Comparison of ENCODE assay signal across 12 cellular contexts in the genomic region with DNA sequence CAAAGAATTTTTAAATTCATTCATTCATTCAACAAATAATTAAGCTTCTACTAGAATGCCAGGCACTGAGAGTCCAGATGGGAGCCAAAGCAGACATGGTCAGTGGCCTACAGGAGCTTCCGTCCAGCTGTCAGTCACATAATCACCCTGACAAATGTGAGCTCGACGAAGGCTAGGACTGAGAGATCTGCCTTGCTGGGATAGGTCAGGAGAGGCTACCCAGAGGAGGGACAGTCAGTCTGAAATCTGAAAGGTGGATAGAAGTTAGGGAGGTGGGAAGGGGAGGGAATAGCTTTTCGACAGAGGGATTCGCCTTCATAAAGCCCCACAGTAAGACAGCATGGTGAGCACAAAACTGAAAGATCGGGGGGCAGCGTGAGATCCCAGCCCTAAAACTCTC. TPM values are rescaled to one million over a fixed set of nuclear protein-coding genes. Genes with fewer than 3 reads are reported as not detected.
A peak's percentile ranks its signal among the peaks of the same experiment; 100 is the strongest.
DNase-seq lines count a peak whose midpoint lies in the region; ATAC-seq and TF ChIP-seq lines count a peak whose summit lies in the region.
"Had no signal": no experiment of that assay in that cellular context is flagged by ENCODE, and none has a peak within 500 bp of the region (broad histone marks: within the 10 kb centered on the region; RNA-seq: fewer than 3 reads in every experiment).

No MANE protein-coding gene starts in this region.

- H3K36me3 Mint-ChIP-seq in mesothelial cell of epicardium = peaks cover 11% of the 10 kb centered on the region
- no peaks in the 10 kb centered on the region for H3K36me3 Mint-ChIP-seq in activated CD8-positive, alpha-beta T cell treated with anti-CD3 and anti-CD28 coated beads for 36 hours (ENCODE audit: low read depth)
- H3K36me3 Mint-ChIP-seq: type B pancreatic cell had no signal

- peaks cover 26% of the 10 kb centered on the region for H3K4me1 Mint-ChIP-seq in mesothelial cell of epicardium
- H3K4me1 Mint-ChIP-seq in activated CD8-positive, alpha-beta T cell treated with anti-CD3 and anti-CD28 coated beads for 36 hours (ENCODE audit: low read depth) = peaks cover 5% of the 10 kb centered on the region

- intact Hi-C loops in activated CD8-positive, alpha-beta T cell treated with anti-CD3 and anti-CD28 coated beads for 36 hours (cut with micrococcal nuclease) = no loop called here

- H3K9me3 ChIP-seq in Loucy (ENCODE audit: insufficient read depth, low read depth, low read length) (no peaks in the 10 kb centered on the region), thoracic aorta (no peaks in the 10 kb centered on the region)

- no peaks in the 10 kb centered on the region for H4K20me1 ChIP-seq in Loucy (ENCODE audit: insufficient read depth, low read length, poor library complexity, severe bottlenecking)

- DNase-seq in mesothelial cell of epicardium (ENCODE audit: low spot score in 2 of 2, unreplicated experiment in 2 of 2) (no peak), thoracic aorta (ENCODE audit: low spot score) (no peak), NCI-H524 (lab: John Stamatoyannopoulos, UW) (no peak)
- no peak for DNase-seq in activated CD8-positive, alpha-beta T cell treated with anti-CD3 and anti-CD28 coated beads for 36 hours
- DNase-seq: activated CD8-positive, alpha-beta T cell treated with anti-CD3 and anti-CD28 coated beads, Interleukin-2, amount 10 ng/mL, durations not matched to agents 7 days and 5 days; activated naive CD8-positive, alpha-beta T cell treated with anti-CD3 and anti-CD28 coated beads, Interleukin-2, amount 50 U/mL, for 24 hours; NCI-H1105 treated with DMSO at 0.1 percent for 48 hours; T-helper 2 cell had no signal

- H2AFZ ChIP-seq in Loucy (ENCODE audit: low read length) = no peak overlapping the region

- no peaks in the 10 kb centered on the region for H3K79me2 ChIP-seq in Loucy (ENCODE audit: insufficient read depth, low read length)

- H3K4me2 ChIP-seq in Loucy (ENCODE audit: low read depth, low read length, poor library complexity, severe bottlenecking) = peak overlapping the region; percentile 22

- POLR2A ChIA-PET in activated CD8-positive, alpha-beta T cell treated with anti-CD3 and anti-CD28 coated beads for 36 hours (lab: Charles Lee) = interaction anchor here (0.7 kb wide), 1 partner anchor 300 kb away, joined by 3 read pairs; no protein-coding TSS in a partner anchor

- H3K27me3 ChIP-seq in Loucy (ENCODE audit: insufficient read depth, low read length, poor library complexity, severe bottlenecking) (no peaks in the 10 kb centered on the region), thoracic aorta (replicated peaks; ENCODE audit: insufficient read depth) (no peaks in the 10 kb centered on the region)

- H3K9me2 ChIP-seq in Loucy (replicated peaks; ENCODE audit: low read depth, low read length) = no peaks in the 10 kb centered on the region

- CTCF ChIA-PET in activated CD8-positive, alpha-beta T cell treated with anti-CD3 and anti-CD28 coated beads for 36 hours (lab: Charles Lee) = interaction anchor here (0.6 kb wide), 1 partner anchor 9 kb away, joined by 3 read pairs; no protein-coding TSS in a partner anchor

- H3K27ac ChIP-seq in cingulate gyrus (ENCODE audit: low read depth, low read length) = peak overlapping the region; percentile 98
- peak overlapping the region; percentile 97 for H3K27ac ChIP-seq in thoracic aorta

- no peak for ATAC-seq in thoracic aorta (ENCODE audit: insufficient number of reproducible peaks, low FRiP score, low read depth)
- no peak for ATAC-seq in HG03045 (IDR thresholded peaks at IDR 0.05; ENCODE audit: unreplicated experiment)
- no peak for ATAC-seq in activated CD8-positive, alpha-beta T cell treated with anti-CD3 and anti-CD28 coated beads for 36 hours
- ATAC-seq: activated CD8-positive, alpha-beta T cell treated with anti-CD3 and anti-CD28 coated beads, Interleukin-2, amount 10 ng/mL, durations not matched to agents 7 days and 5 days; activated naive CD8-positive, alpha-beta T cell treated with anti-CD3 and anti-CD28 coated beads, Interleukin-2, amount 50 U/mL, for 24 hours had no signal

- no peaks in the 10 kb centered on the region for H3K27me3 Mint-ChIP-seq in mesothelial cell of epicardium (ENCODE audit: low read depth)
- no peaks in the 10 kb centered on the region for H3K27me3 Mint-ChIP-seq in activated CD8-positive, alpha-beta T cell treated with anti-CD3 and anti-CD28 coated beads for 36 hours
- H3K27me3 Mint-ChIP-seq: activated naive CD8-positive, alpha-beta T cell treated with anti-CD3 and anti-CD28 coated beads, Interleukin-2, amount 50 U/mL, for 24 hours; type B pancreatic cell had no signal

- no peaks in the 10 kb centered on the region for H3F3A ChIP-seq in Loucy (ENCODE audit: low read depth)

- H3K4me3 Mint-ChIP-seq in mesothelial cell of epicardium = no peak overlapping the region
- no peak overlapping the region for H3K4me3 Mint-ChIP-seq in activated CD8-positive, alpha-beta T cell treated with anti-CD3 and anti-CD28 coated beads for 36 hours
- H3K4me3 Mint-ChIP-seq: activated CD8-positive, alpha-beta T cell treated with anti-CD3 and anti-CD28 coated beads, Interleukin-2, amount 10 ng/mL, durations not matched to agents 7 days and 5 days; activated naive CD8-positive, alpha-beta T cell treated with anti-CD3 and anti-CD28 coated beads, Interleukin-2, amount 50 U/mL, for 24 hours; type B pancreatic cell had no signal

- no peaks in the 10 kb centered on the region for H3K9me3 Mint-ChIP-seq in mesothelial cell of epicardium
- H3K9me3 Mint-ChIP-seq in activated CD8-positive, alpha-beta T cell treated with anti-CD3 and anti-CD28 coated beads for 36 hours = no peaks in the 10 kb centered on the region
- H3K9me3 Mint-ChIP-seq: activated naive CD8-positive, alpha-beta T cell treated with anti-CD3 and anti-CD28 coated beads, Interleukin-2, amount 50 U/mL, for 24 hours; type B pancreatic cell had no signal

- TF ChIP-seq CTCF in Loucy (conservative IDR thresholded peaks at IDR 0.05; ENCODE audit: low read length) (no peak), mesothelial cell of epicardium (IDR thresholded peaks at IDR 0.05; ENCODE audit: unreplicated experiment) (no peak), thoracic aorta (IDR thresholded peaks at IDR 0.05) (no peak)
- TF ChIP-seq CTCF in activated CD8-positive, alpha-beta T cell treated with anti-CD3 and anti-CD28 coated beads for 36 hours (IDR thresholded peaks at IDR 0.05) = no peak

- H3K27ac Mint-ChIP-seq in mesothelial cell of epicardium = peak overlapping the region; percentile 91
- no peak overlapping the region for H3K27ac Mint-ChIP-seq in activated CD8-positive, alpha-beta T cell treated with anti-CD3 and anti-CD28 coated beads for 36 hours
- H3K27ac Mint-ChIP-seq: activated CD8-positive, alpha-beta T cell treated with anti-CD3 and anti-CD28 coated beads, Interleukin-2, amount 10 ng/mL, durations not matched to agents 7 days and 5 days; activated naive CD8-positive, alpha-beta T cell treated with anti-CD3 and anti-CD28 coated beads, Interleukin-2, amount 50 U/mL, for 24 hours; type B pancreatic cell had no signal

- peak overlapping the region; percentile 11 for H3K9ac ChIP-seq in Loucy (ENCODE audit: low read depth, low read length, poor library complexity, severe bottlenecking)

- H3K36me3 ChIP-seq in Loucy (ENCODE audit: insufficient read depth, low read length) (no peaks in the 10 kb centered on the region), thoracic aorta (no peaks in the 10 kb centered on the region)

- no peak overlapping the region for H3K4me3 ChIP-seq in Loucy (ENCODE audit: low read length, poor library complexity, severe bottlenecking)
- no peak overlapping the region for H3K4me3 ChIP-seq in thoracic aorta

- H3K4me1 ChIP-seq in Loucy (ENCODE audit: insufficient read depth, low read length, poor library complexity, severe bottlenecking) = peaks cover 11% of the 10 kb centered on the region
- peaks cover 50 to 94% of the 10 kb centered on the region in 2 donors for H3K4me1 ChIP-seq in thoracic aorta (ENCODE audit: control insufficient read depth in 1 of 2, low read depth in 2 of 2)

RNA-seq across cellular contexts. Expression of gene EPHX1, which starts 8.3 kb away (rescaled TPM):
- total RNA-seq in mesothelial cell of epicardium = 34.7 to 37.2 TPM (median 35.9 TPM) in 3 replicates
- total RNA-seq in thoracic aorta = 10 to 100 TPM; 58.9 to 77.6 TPM
- 1 to 10 TPM; 2.1 to 3.6 TPM for total RNA-seq in activated CD8-positive, alpha-beta T cell treated with anti-CD3 and anti-CD28 coated beads for 36 hours

RNA-seq across cellular contexts. Expression of gene SRP9, which starts 40.6 kb away (rescaled TPM):
- total RNA-seq in mesothelial cell of epicardium = 241 to 259 TPM (median 251 TPM) in 3 replicates
- 100 to 1,000 TPM; 130 to 131 TPM for total RNA-seq in thoracic aorta
- 100 to 1,000 TPM; 275 to 304 TPM for total RNA-seq in activated CD8-positive, alpha-beta T cell treated with anti-CD3 and anti-CD28 coated beads for 36 hours
